Comparison of ENCODE assay signal across 9 cellular contexts in the genomic region with DNA sequence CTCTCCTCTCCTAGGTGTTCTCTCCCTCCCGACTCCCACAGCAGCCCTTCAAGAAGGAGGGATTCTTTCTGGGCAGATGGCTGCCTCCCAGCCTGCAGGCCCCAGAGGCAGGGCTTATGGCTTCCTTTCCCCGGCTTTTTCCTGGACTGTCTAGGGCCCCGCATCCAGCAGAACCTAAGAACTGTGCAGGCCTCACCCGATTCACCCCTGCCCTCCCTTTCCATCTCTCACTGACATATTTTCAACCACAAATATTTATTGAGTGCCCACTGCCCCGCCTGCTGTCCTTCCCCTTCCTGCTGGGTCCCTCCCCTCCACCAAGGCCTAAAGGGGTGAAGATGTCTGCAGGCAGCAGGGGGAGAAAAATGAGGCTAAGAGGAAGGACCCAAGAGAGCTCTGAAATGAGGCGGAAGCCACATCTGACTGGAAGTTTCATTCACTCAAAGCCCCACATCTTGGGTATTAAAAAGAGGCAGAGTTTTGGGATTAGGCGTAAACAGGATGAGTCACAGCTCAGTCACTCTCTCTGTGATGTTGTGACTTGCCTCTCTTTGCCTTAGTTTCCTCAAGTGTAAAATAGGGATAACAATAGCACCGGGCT. TPM values are rescaled to one million over a fixed set of nuclear protein-coding genes. Genes with fewer than 3 reads are reported as not detected.
DNase-seq lines count a peak whose midpoint lies in the region; ATAC-seq, FAIRE-seq and TF ChIP-seq lines count a peak whose summit lies in the region.
"Had no signal": no experiment of that assay in that cellular context is flagged by ENCODE, and none has a peak within 500 bp of the region (broad histone marks: within the 10 kb centered on the region; RNA-seq: fewer than 3 reads in every experiment).

No MANE protein-coding gene starts in this region.

- peak in 1 of 2 experiments; percentile 31; a peak in 1 of 5 replicates for TF ChIP-seq EP300 in A549 (IDR thresholded peaks at IDR 0.05)

- DNase-seq in A549 (ENCODE audit: low read depth in 1 of 2, low spot score in 1 of 2) = peak; percentile 81 to 94
- DNase-seq in GM04504 (ENCODE audit: low read depth) = peak; percentile 79
- DNase-seq in NCI-H748 (lab: John Stamatoyannopoulos, UW; ENCODE audit: unreplicated experiment) = peak; percentile 89
- DNase-seq in mammary epithelial cell = peak; percentile 92
- DNase-seq in frontal cortex (ENCODE audit: low spot score in 2 of 2) = no peak
- no peak for DNase-seq in GM20000 (ENCODE audit: low spot score)
- no peak for DNase-seq in stimulated activated naive CD4-positive, alpha-beta T cell (lab: John Stamatoyannopoulos, UW)

- no TSS peak for BruUV-seq in mammary epithelial cell (replicated peaks; lab: Mats Ljungman, UMichigan)

- peaks cover 82% of the 10 kb centered on the region for H3K79me2 ChIP-seq in mammary epithelial cell (ENCODE audit: insufficient read depth, low read length)

- no peak for TF ChIP-seq RAD21 in A549 (conservative IDR thresholded peaks at IDR 0.05 in 1 of 2, IDR thresholded peaks at IDR 0.05 in 1 of 2)

- peak overlapping the region; percentile 97 to 99 for H3K27ac ChIP-seq in A549
- H3K27ac ChIP-seq in mammary epithelial cell (ENCODE audit: insufficient read depth, low read depth, low read length) = peak overlapping the region; percentile 92
- peak overlapping the region; percentile 95 to 99 for H3K27ac ChIP-seq in mucosa of rectum (ENCODE audit: low read depth in 2 of 2, low read length in 2 of 2)

- H3K9ac ChIP-seq in mammary epithelial cell (ENCODE audit: insufficient read depth, low read length) (peak overlapping the region; percentile 94), mucosa of rectum (ENCODE audit: low read depth in 1 of 2, low read length in 2 of 2) (peak overlapping the region; percentile 84 to 100)

- H3K4me1 ChIP-seq in A549 (peaks cover 96% of the 10 kb centered on the region), mammary epithelial cell (ENCODE audit: insufficient read depth, low read length) (peaks cover 47% of the 10 kb centered on the region), mucosa of rectum (ENCODE audit: control insufficient read depth in 2 of 2, insufficient read depth in 2 of 2, low read length in 2 of 2) (peaks cover 66% of the 10 kb centered on the region in 2 donors)

- H3K4me2 ChIP-seq in A549 = peak overlapping the region; percentile 80
- H3K4me2 ChIP-seq in mammary epithelial cell (ENCODE audit: insufficient read depth, low read depth, low read length) = peak overlapping the region; percentile 91

- 2% methylated on average over 8 of the region's 8 CpGs for WGBS in A549 (ENCODE audit: missing lambda C conversion rate)
- WGBS in mammary epithelial cell (ENCODE audit: low coverage, missing lambda C conversion rate) = 2% methylated on average over 8 of the region's 8 CpGs

- TF ChIP-seq CTCF in A549 (IDR thresholded peaks at IDR 0.05) (no peak), mammary epithelial cell (conservative IDR thresholded peaks at IDR 0.05 in 1 of 2, IDR thresholded peaks at IDR 0.05 in 1 of 2; ENCODE audit: extremely low read depth in 1 of 2, insufficient read depth in 1 of 2, low read depth in 1 of 2, low read length in 2 of 2) (no peak), GM20000 (IDR thresholded peaks at IDR 0.05; ENCODE audit: extremely low read depth, missing control alignments) (no peak)

- TF ChIP-seq POLR2A in A549 (IDR thresholded peaks at IDR 0.05; ENCODE audit: low read length) = no peak

- H2AFZ ChIP-seq in mammary epithelial cell (ENCODE audit: low read depth, low read length) = no peak overlapping the region

- FAIRE-seq in A549 (lab: Jason Lieb, UNC) (peak; percentile 92), frontal cortex (lab: Jason Lieb, UNC) (no peak)

- in situ Hi-C loops in mammary epithelial cell (cut with MboI; ENCODE audit: low sequenced_read_pairs in 2 of 2) = loop anchor here in 1 of 2 donors (5.0 kb wide), 1 partner anchor 35 kb away; no protein-coding TSS in a partner anchor

- H3K9me3 ChIP-seq in A549 (no peaks in the 10 kb centered on the region), mammary epithelial cell (replicated peaks; ENCODE audit: insufficient read depth, low read length) (no peaks in the 10 kb centered on the region), mucosa of rectum (ENCODE audit: control insufficient read depth in 2 of 2, low read length in 2 of 2) (no peaks in the 10 kb centered on the region)

- intact Hi-C loops in mammary epithelial cell (cut with micrococcal nuclease) = loop anchor here (1.0 to 10.0 kb wide), 3 partner anchors 36 to 158 kb away; no protein-coding TSS in a partner anchor

- POLR2A ChIA-PET in A549 (lab: Yijun Ruan, JAX) = interaction anchor here (1.0 to 7.4 kb wide), 6 partner anchors 9 to 98 kb away, joined by 6 to 141 read pairs (median 17); a partner anchor contains a TSS

- CTCF ChIA-PET in A549 (lab: Yijun Ruan, JAX) = interaction anchor here (0.7 to 24.7 kb wide), 8 partner anchors 8 to 96 kb away, joined by 3 to 705 read pairs (median 4); a partner anchor contains a TSS
- CTCF ChIA-PET in mammary epithelial cell (lab: Charles Lee; ENCODE audit: low non-redundant PET) = interaction anchor here (0.6 kb wide), 1 partner anchor 381 kb away, joined by 3 read pairs; a partner anchor contains a TSS

- no peak overlapping the region; the same call in 2 of the 3 replicates for H3K4me3 ChIP-seq in A549
- H3K4me3 ChIP-seq in mammary epithelial cell (replicated peaks in 1 of 3; ENCODE audit: insufficient read depth in 1 of 3, low read depth in 2 of 3, low read length in 3 of 3) = peak overlapping the region; percentile 64 to 90 (median 87)
- peak overlapping the region; percentile 71 to 98 for H3K4me3 ChIP-seq in mucosa of rectum (ENCODE audit: low read length in 2 of 2)

- dilution Hi-C loops in mammary epithelial cell (cut with HindIII; ENCODE audit: low sequenced_read_pairs) = no loop called here

- H3K27me3 ChIP-seq in mammary epithelial cell (ENCODE audit: insufficient read depth, low read length) (no peaks in the 10 kb centered on the region), mucosa of rectum (ENCODE audit: control insufficient read depth in 2 of 2, insufficient read depth in 2 of 2, low read length in 2 of 2) (peaks cover 0 to 3% of the 10 kb centered on the region in 2 donors)

- no peaks in the 10 kb centered on the region for H3K36me3 ChIP-seq in mammary epithelial cell (ENCODE audit: insufficient read depth, low read length)
- peaks cover 0 to 7% of the 10 kb centered on the region in 2 donors for H3K36me3 ChIP-seq in mucosa of rectum (ENCODE audit: control insufficient read depth in 2 of 2, insufficient read depth in 2 of 2, low read length in 2 of 2)

- H4K20me1 ChIP-seq in mammary epithelial cell (ENCODE audit: insufficient read depth, low read length) = peaks cover 9% of the 10 kb centered on the region

- ATAC-seq in A549 = peak; percentile 48 to 57

TF ChIP-seq in A549, 52 proteins besides CTCF, POLR2A, EP300 and RAD21 (continues in another document):
- TF ChIP-seq KDM1A (IDR thresholded peaks at IDR 0.05; ENCODE audit: low read depth) (no peak), BHLHE40 (IDR thresholded peaks at IDR 0.05; ENCODE audit: low read depth, low read length) (no peak), ZFP36 (IDR thresholded peaks at IDR 0.05; ENCODE audit: borderline replicate concordance, partially characterized antibody) (no peak), KDM5A (IDR thresholded peaks at IDR 0.05) (no peak), HOXB13 (CRISPR knock-in tag; IDR thresholded peaks at IDR 0.05; ENCODE audit: low read depth) (peak; percentile 50; the same call in 1 of the 2 replicates), POLR2AphosphoS2 (conservative IDR thresholded peaks at IDR 0.05; ENCODE audit: low read length) (no peak)
- TF ChIP-seq, protein P1, sequence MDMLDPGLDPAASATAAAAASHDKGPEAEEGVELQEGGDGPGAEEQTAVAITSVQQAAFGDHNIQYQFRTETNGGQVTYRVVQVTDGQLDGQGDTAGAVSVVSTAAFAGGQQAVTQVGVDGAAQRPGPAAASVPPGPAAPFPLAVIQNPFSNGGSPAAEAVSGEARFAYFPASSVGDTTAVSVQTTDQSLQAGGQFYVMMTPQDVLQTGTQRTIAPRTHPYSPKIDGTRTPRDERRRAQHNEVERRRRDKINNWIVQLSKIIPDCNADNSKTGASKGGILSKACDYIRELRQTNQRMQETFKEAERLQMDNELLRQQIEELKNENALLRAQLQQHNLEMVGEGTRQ (IDR thresholded peaks at IDR 0.05) = no peak
- TF ChIP-seq, protein P2, sequence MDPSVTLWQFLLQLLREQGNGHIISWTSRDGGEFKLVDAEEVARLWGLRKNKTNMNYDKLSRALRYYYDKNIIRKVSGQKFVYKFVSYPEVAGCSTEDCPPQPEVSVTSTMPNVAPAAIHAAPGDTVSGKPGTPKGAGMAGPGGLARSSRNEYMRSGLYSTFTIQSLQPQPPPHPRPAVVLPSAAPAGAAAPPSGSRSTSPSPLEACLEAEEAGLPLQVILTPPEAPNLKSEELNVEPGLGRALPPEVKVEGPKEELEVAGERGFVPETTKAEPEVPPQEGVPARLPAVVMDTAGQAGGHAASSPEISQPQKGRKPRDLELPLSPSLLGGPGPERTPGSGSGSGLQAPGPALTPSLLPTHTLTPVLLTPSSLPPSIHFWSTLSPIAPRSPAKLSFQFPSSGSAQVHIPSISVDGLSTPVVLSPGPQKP (IDR thresholded peaks at IDR 0.05; ENCODE audit: low read depth, low read length) = no peak

RNA-seq across cellular contexts. Expression of a gene that starts 2.9 kb away (rescaled TPM):
- polyA plus RNA-seq in A549 (2011; rRNA removed) (7.0 and 7.6 TPM in 2 replicates), A549 (2017; fragmentation: RNase III; extraction: RNeasy Plus Mini Kit Qiagen cat#74134 plus additional on column Dnase treatment) (4.3 to 6.0 TPM (median 5.7 TPM) in 3 replicates), mammary epithelial cell (174 TPM)
- 4.2 and 6.8 TPM in 2 replicates for polyA plus RNA-seq in A549 (2012; cell fraction: cytosol; rRNA removed)
- 14.1 and 14.4 TPM in 2 replicates for polyA plus RNA-seq in A549 (2012; cell fraction: nucleus; rRNA removed)
- polyA minus RNA-seq in A549 (2011; rRNA and poly(A)+ RNA removed) = 6.4 and 12.4 TPM in 2 replicates
- total RNA-seq in mammary epithelial cell (100 to 1,000 TPM; 171 to 202 TPM), frontal cortex (not detected)
- polyA minus RNA-seq in mammary epithelial cell = 383 TPM
- total RNA-seq: glomerular endothelial cell had no signal

RNA-seq across cellular contexts. Expression of a gene that starts 11.5 kb away (rescaled TPM):
- 57.3 and 63.9 TPM in 2 replicates for polyA plus RNA-seq in A549 (2011; rRNA removed)
- polyA plus RNA-seq in A549 (2012; cell fraction: cytosol; rRNA removed) = 72.7 and 103 TPM in 2 replicates
- polyA plus RNA-seq in A549 (2012; cell fraction: nucleus; rRNA removed) = 137 and 148 TPM in 2 replicates
- polyA plus RNA-seq in A549 (2017; fragmentation: RNase III; extraction: RNeasy Plus Mini Kit Qiagen cat#74134 plus additional on column Dnase treatment) = 90.4 to 110 TPM (median 109 TPM) in 3 replicates
- 47.1 and 54.7 TPM in 2 replicates for polyA minus RNA-seq in A549 (2011; rRNA and poly(A)+ RNA removed)
- 100 to 1,000 TPM; 134 to 149 TPM for total RNA-seq in mammary epithelial cell
- 119 TPM for polyA plus RNA-seq in mammary epithelial cell
- 89.5 TPM for polyA minus RNA-seq in mammary epithelial cell
- total RNA-seq in frontal cortex = 2.4 TPM

RNA-seq across cellular contexts. Expression of a gene that starts 30.6 kb away (rescaled TPM):
- polyA plus RNA-seq in A549 (2011; rRNA removed) (460 and 621 TPM in 2 replicates), A549 (2017; fragmentation: RNase III; extraction: RNeasy Plus Mini Kit Qiagen cat#74134 plus additional on column Dnase treatment) (324 to 416 TPM (median 367 TPM) in 3 replicates), mammary epithelial cell (87.6 TPM)
- polyA plus RNA-seq in A549 (2012; cell fraction: cytosol; rRNA removed) = 275 and 344 TPM in 2 replicates
- 409 and 455 TPM in 2 replicates for polyA plus RNA-seq in A549 (2012; cell fraction: nucleus; rRNA removed)
- polyA minus RNA-seq in A549 (2011; rRNA and poly(A)+ RNA removed) = 307 and 325 TPM in 2 replicates
- total RNA-seq in mammary epithelial cell (100 to 1,000 TPM; 107 to 195 TPM), frontal cortex (4.5 TPM)
- polyA minus RNA-seq in mammary epithelial cell = 191 TPM

Comparison
In these comparisons a context has a peak if more than half of its experiments do, and no peak if none do; other contexts are left out.
1. DNase-seq: peak in A549 (2 of 2), GM04504 (single experiment), NCI-H748 (single experiment) and mammary epithelial cell (single experiment); none in frontal cortex (0 of 2), GM20000 (single experiment) and stimulated activated naive CD4-positive, alpha-beta T cell (0 of 6).
2. RNA of a gene that starts 2.9 kb away (total RNA-seq): 171 to 202 TPM in mammary epithelial cell; not detected in frontal cortex (single experiment); every median in the first group is over 100 times any median in the second.
3. RNA of a gene that starts 11.5 kb away (total RNA-seq): 134 to 149 TPM in mammary epithelial cell; 2.4 TPM in frontal cortex (single experiment); every median in the first group is over 10 times any median in the second.
4. RNA of a gene that starts 30.6 kb away (total RNA-seq): 107 to 195 TPM in mammary epithelial cell; 4.5 TPM in frontal cortex (single experiment); every median in the first group is over 10 times any median in the second.
5. Peak in every context shown above with its lines, with median percentiles within 50 percentile points of each other: H3K27ac ChIP-seq.